1 cellular context compared by ENCODE assay signal in the genomic region with DNA sequence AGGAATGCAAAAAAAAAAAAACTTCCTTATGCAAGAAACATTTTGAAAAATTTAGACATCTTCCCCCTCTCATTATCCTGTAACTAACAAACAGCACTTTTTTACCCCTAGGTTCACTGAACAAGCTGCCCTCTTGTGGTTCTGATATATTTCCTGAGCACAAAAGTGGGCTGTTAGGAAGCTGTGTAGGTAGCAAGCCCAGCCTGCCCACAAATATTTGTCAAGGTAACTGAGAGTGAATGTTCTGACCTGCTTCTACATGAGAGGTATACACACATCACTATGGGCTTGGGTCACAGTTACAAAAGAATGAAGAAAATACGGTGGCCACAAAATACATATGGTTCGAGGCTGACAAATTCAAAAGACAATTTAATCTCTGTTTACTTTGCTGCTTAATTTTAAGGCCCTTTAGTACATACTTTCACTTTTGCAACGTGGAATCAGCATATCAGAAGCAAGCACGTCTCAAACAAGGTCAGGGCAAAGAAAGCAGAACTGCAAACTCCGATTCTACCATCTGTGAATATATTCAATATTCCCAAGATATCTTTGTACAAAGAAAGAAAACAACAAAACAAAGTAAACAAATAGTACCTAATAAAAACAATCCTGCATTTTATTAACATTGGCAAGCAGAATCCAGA.
TF ChIP-seq lines count a peak whose summit lies in the region.

No MANE protein-coding gene starts in this region.

TF ChIP-seq in SK-N-SH treated with all-trans-retinoic acid at 6 μM for 48 hours, 23 proteins besides CTCF, POLR2A, EP300 and RAD21 (continued from another document):
- TF ChIP-seq, protein P1, sequence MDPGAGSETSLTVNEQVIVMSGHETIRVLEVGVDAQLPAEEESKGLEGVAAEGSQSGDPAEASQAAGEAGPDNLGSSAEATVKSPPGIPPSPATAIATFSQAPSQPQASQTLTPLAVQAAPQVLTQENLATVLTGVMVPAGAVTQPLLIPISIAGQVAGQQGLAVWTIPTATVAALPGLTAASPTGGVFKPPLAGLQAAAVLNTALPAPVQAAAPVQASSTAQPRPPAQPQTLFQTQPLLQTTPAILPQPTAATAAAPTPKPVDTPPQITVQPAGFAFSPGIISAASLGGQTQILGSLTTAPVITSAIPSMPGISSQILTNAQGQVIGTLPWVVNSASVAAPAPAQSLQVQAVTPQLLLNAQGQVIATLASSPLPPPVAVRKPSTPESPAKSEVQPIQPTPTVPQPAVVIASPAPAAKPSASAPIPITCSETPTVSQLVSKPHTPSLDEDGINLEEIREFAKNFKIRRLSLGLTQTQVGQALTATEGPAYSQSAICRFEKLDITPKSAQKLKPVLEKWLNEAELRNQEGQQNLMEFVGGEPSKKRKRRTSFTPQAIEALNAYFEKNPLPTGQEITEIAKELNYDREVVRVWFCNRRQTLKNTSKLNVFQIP (CRISPR knock-in tag; IDR thresholded peaks at IDR 0.05; ENCODE audit: borderline replicate concordance, low read depth): no peak
- no peak for TF ChIP-seq ZNF70 (CRISPR knock-in tag; IDR thresholded peaks at IDR 0.05)
